9 cellular contexts compared by ENCODE assay signal in genomic region chr2:25274868-25275574, GRCh38.
DNase-seq lines count a peak whose midpoint lies in the region; ATAC-seq and TF ChIP-seq lines count a peak whose summit lies in the region.
"Had no signal": no experiment of that assay in that cellular context is flagged by ENCODE, and none has a peak within 500 bp of the region (broad histone marks: within the 10 kb centered on the region; RNA-seq: fewer than 3 reads in every experiment).

No MANE protein-coding gene starts in this region.

- intact Hi-C loops in A673 (cut with micrococcal nuclease; ENCODE audit: unreplicated experiment) = no loop called here
- intact Hi-C loops in Caco-2 (cut with micrococcal nuclease; ENCODE audit: unreplicated experiment) = no loop called here

- H3K9me3 ChIP-seq in A673 (ENCODE audit: low read depth, low read length, poor library complexity, severe bottlenecking) (no peaks in the 10 kb centered on the region), Caco-2 (no peaks in the 10 kb centered on the region)

- H3K27me3 ChIP-seq in A673 (replicated peaks; ENCODE audit: insufficient read depth, low read depth, low read length, poor library complexity) = no peaks in the 10 kb centered on the region
- H3K27me3 ChIP-seq in Caco-2 (replicated peaks; ENCODE audit: control insufficient read depth, insufficient read depth, low read length) = no peaks in the 10 kb centered on the region

- H3K4me3 ChIP-seq in A673 (ENCODE audit: low read depth, low read length, poor library complexity, severe bottlenecking) = no peak overlapping the region
- H3K4me3 ChIP-seq in Caco-2 (ENCODE audit: low read depth, low read length) = no peak overlapping the region

- POLR2A ChIA-PET in A673 (lab: Charles Lee; ENCODE audit: low non-redundant PET) = no interaction called here
- POLR2A ChIA-PET in Caco-2 (lab: Charles Lee) = no interaction called here

- H3K27ac ChIP-seq in A673 (ENCODE audit: low read depth, low read length, poor library complexity, severe bottlenecking) (peak overlapping the region; percentile 53), caudate nucleus (ENCODE audit: low read depth, low read length) (peak overlapping the region; percentile 94)

- ATAC-seq in GM21423 (IDR thresholded peaks at IDR 0.05; ENCODE audit: unreplicated experiment) = no peak
- no peak for ATAC-seq in GM18873 (IDR thresholded peaks at IDR 0.05; ENCODE audit: low FRiP score, unreplicated experiment)

- H3K4me1 Mint-ChIP-seq in neural crest cell = peaks cover 22% of the 10 kb centered on the region
- H3K4me1 Mint-ChIP-seq in Caco-2 (ENCODE audit: low read depth, unreplicated experiment) = peaks cover under 1% of the 10 kb centered on the region

- no peak overlapping the region for H3K4me3 Mint-ChIP-seq in neural crest cell
- no peak overlapping the region for H3K4me3 Mint-ChIP-seq in Caco-2 (ENCODE audit: unreplicated experiment)

- H3K27ac Mint-ChIP-seq in neural crest cell (ENCODE audit: unreplicated experiment) = peak overlapping the region; percentile 57
- H3K27ac Mint-ChIP-seq in Caco-2 (ENCODE audit: unreplicated experiment) = no peak overlapping the region

- DNase-seq in A673 (ENCODE audit: low spot score) (no peak), T-helper 1 cell (peak; percentile 44 to 59 (median 53)), caudate nucleus (lab: John Stamatoyannopoulos, UW) (peak in 2 of 61 donors; percentile 24 to 34), neural crest cell (ENCODE audit: low read depth, low spot score) (no peak), mucosa of gallbladder (ENCODE audit: low spot score) (no peak), Caco-2 (no peak)
- DNase-seq: AML-193 had no signal

- H3K27me3 Mint-ChIP-seq in neural crest cell (ENCODE audit: low read depth) = peaks cover 3% of the 10 kb centered on the region
- no peaks in the 10 kb centered on the region for H3K27me3 Mint-ChIP-seq in Caco-2 (ENCODE audit: insufficient read depth, unreplicated experiment)

- TF ChIP-seq CTCF in A673 (conservative IDR thresholded peaks at IDR 0.05; ENCODE audit: low read depth, low read length) = no peak
- no peak for TF ChIP-seq CTCF in neural crest cell (conservative IDR thresholded peaks at IDR 0.05)
- TF ChIP-seq CTCF in Caco-2 (IDR thresholded peaks at IDR 0.05; ENCODE audit: insufficient read depth in 1 of 2, low read depth in 1 of 2, low read length in 1 of 2, severe bottlenecking in 1 of 2, unreplicated experiment in 1 of 2) = no peak

- peaks cover 5% of the 10 kb centered on the region for H3K36me3 Mint-ChIP-seq in neural crest cell (ENCODE audit: low read depth)
- H3K36me3 Mint-ChIP-seq in Caco-2 (ENCODE audit: insufficient read depth, unreplicated experiment) = peaks cover 2% of the 10 kb centered on the region

- H3K9me3 Mint-ChIP-seq in neural crest cell (no peaks in the 10 kb centered on the region), Caco-2 (ENCODE audit: unreplicated experiment) (no peaks in the 10 kb centered on the region)

- BruUV-seq in A673 (replicated peaks; lab: Mats Ljungman, UMichigan) (no TSS peak), Caco-2 (replicated peaks; lab: Mats Ljungman, UMichigan) (no TSS peak)

- H3K4me1 ChIP-seq in A673 (ENCODE audit: insufficient read depth, low read length, poor library complexity, severe bottlenecking) (peaks cover 22% of the 10 kb centered on the region), Caco-2 (no peaks in the 10 kb centered on the region)

- H3K36me3 ChIP-seq in A673 (ENCODE audit: insufficient read depth, low read length, poor library complexity, severe bottlenecking) = peaks cover 13% of the 10 kb centered on the region
- H3K36me3 ChIP-seq in Caco-2 (ENCODE audit: control insufficient read depth, insufficient read depth, low read length) = no peaks in the 10 kb centered on the region

- CTCF ChIA-PET in A673 (lab: Charles Lee) = no interaction called here
- CTCF ChIA-PET in Caco-2 (lab: Charles Lee) = no interaction called here

Comparison
In these comparisons a context has a peak if more than half of its experiments do, and no peak if none do; other contexts are left out.
1. DNase-seq: peak in T-helper 1 cell (5 of 5); none in A673 (single experiment), neural crest cell (single experiment), mucosa of gallbladder (single experiment) and Caco-2 (0 of 2).